In the genomic region with DNA sequence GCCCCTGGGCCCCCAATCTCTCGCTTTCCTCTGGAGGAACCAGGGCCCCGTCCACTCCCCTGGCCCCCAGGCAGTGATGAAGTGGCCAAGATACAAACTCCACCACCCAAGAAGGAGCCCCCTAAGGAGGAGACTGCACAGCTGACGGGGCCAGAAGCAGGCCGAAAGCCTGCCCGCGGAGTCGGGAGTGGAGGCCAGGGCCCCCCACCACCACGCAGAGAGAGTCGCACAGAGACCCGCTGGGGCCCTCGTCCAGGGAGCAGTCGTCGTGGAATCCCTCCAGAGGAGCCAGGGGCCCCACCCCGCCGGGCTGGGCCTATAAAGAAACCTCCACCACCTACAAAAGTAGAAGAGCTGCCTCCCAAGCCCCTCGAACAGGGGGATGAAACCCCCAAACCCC, we compare ENCODE assay signal across 18 cellular contexts. TPM values are rescaled to one million over a fixed set of nuclear protein-coding genes. Genes with fewer than 3 reads are reported as not detected.
"Had no signal": no experiment of that assay in that cellular context is flagged by ENCODE, and none has a peak within 500 bp of the region (broad histone marks: within the 10 kb centered on the region; RNA-seq: fewer than 3 reads in every experiment).

No MANE protein-coding gene starts in this region.

- H3K9me3 Mint-ChIP-seq: activated CD4-positive, alpha-beta memory T cell treated with anti-CD3 and anti-CD28 coated beads, Interleukin-2, amount 10 ng/mL, durations not matched to agents 7 days and 5 days; activated naive CD4-positive, alpha-beta T cell treated with anti-CD3 and anti-CD28 coated beads, Interleukin-2, amount 10 ng/mL, durations not matched to agents 7 days and 5 days; activated T-helper 17 cell treated with anti-CD3 and anti-CD28 coated beads, Interleukin-2, amount 50 U/mL, for 72 hours; naive thymus-derived CD8-positive, alpha-beta T cell; T-cell had no signal

- DNase-seq: activated CD4-positive, alpha-beta memory T cell treated with anti-CD3 and anti-CD28 coated beads, Interleukin-2, amount 10 ng/mL, durations not matched to agents 7 days and 5 days; activated CD4-positive, alpha-beta T cell treated with anti-CD3 and anti-CD28 coated beads for 36 hours; activated naive CD4-positive, alpha-beta T cell treated with anti-CD3 and anti-CD28 coated beads, Interleukin-2, amount 10 ng/mL, durations not matched to agents 7 days and 5 days; amniotic stem cell; body of pancreas; cerebellar nuclear complex; glutamatergic neuron; mucosa of descending colon; naive thymus-derived CD8-positive, alpha-beta T cell; stimulated activated CD4-positive, alpha-beta T cell treated with anti-CD3 and anti-CD28 coated beads, Interleukin-15, amount 100 ng/mL, for 24 hours; T-cell; tibial artery had no signal

- H3K27ac Mint-ChIP-seq: activated CD4-positive, alpha-beta memory T cell treated with anti-CD3 and anti-CD28 coated beads, Interleukin-2, amount 10 ng/mL, durations not matched to agents 7 days and 5 days; activated naive CD4-positive, alpha-beta T cell treated with anti-CD3 and anti-CD28 coated beads, Interleukin-2, amount 10 ng/mL, durations not matched to agents 7 days and 5 days; T-cell had no signal

- H3K4me1 Mint-ChIP-seq: activated CD4-positive, alpha-beta T cell treated with anti-CD3 and anti-CD28 coated beads for 36 hours had no signal

- ATAC-seq: activated CD4-positive, alpha-beta T cell treated with anti-CD3 and anti-CD28 coated beads for 36 hours; activated T-helper 17 cell treated with anti-CD3 and anti-CD28 coated beads, Interleukin-2, amount 50 U/mL, for 72 hours; body of pancreas; mucosa of descending colon had no signal

- H3K27me3 ChIP-seq: body of pancreas, esophagus muscularis mucosa, tibial artery, vagina had no signal

- H3K4me1 ChIP-seq: body of pancreas, vagina had no signal

- H3K4me3 ChIP-seq: body of pancreas, esophagus muscularis mucosa, mucosa of descending colon, tibial artery, vagina had no signal

- H3K27ac ChIP-seq: body of pancreas, tibial artery, vagina, VCaP had no signal

- H3K27me3 Mint-ChIP-seq: activated CD4-positive, alpha-beta memory T cell treated with anti-CD3 and anti-CD28 coated beads, Interleukin-2, amount 10 ng/mL, durations not matched to agents 7 days and 5 days; activated CD4-positive, alpha-beta T cell treated with anti-CD3 and anti-CD28 coated beads for 36 hours; activated naive CD4-positive, alpha-beta T cell treated with anti-CD3 and anti-CD28 coated beads, Interleukin-2, amount 10 ng/mL, durations not matched to agents 7 days and 5 days; activated T-helper 17 cell treated with anti-CD3 and anti-CD28 coated beads, Interleukin-2, amount 50 U/mL, for 72 hours; naive thymus-derived CD8-positive, alpha-beta T cell; T-cell had no signal

- H3K9me3 ChIP-seq: body of pancreas, esophagus muscularis mucosa, mucosa of descending colon, tibial artery, vagina had no signal

- H3K4me3 Mint-ChIP-seq: activated CD4-positive, alpha-beta memory T cell treated with anti-CD3 and anti-CD28 coated beads, Interleukin-2, amount 10 ng/mL, durations not matched to agents 7 days and 5 days; activated CD4-positive, alpha-beta T cell treated with anti-CD3 and anti-CD28 coated beads for 36 hours; activated naive CD4-positive, alpha-beta T cell treated with anti-CD3 and anti-CD28 coated beads, Interleukin-2, amount 10 ng/mL, durations not matched to agents 7 days and 5 days; activated T-helper 17 cell treated with anti-CD3 and anti-CD28 coated beads, Interleukin-2, amount 50 U/mL, for 72 hours; naive thymus-derived CD8-positive, alpha-beta T cell; T-cell had no signal

RNA-seq across cellular contexts. Expression of gene AIF1, which starts 16.2 kb away (rescaled TPM):
- total RNA-seq: fibroblast of villous mesenchyme, lung microvascular endothelial cell had no signal

RNA-seq across cellular contexts. Expression of gene APOM, which starts 24.5 kb away (rescaled TPM):
- total RNA-seq: vagina had no signal
